9 cellular contexts compared by ENCODE assay signal in genomic region chr9:114551750-114552685, GRCh38. TPM values are rescaled to one million over a fixed set of nuclear protein-coding genes. Genes with fewer than 3 reads are reported as not detected.
DNase-seq lines count a peak whose midpoint lies in the region; ATAC-seq and TF ChIP-seq lines count a peak whose summit lies in the region.
"Had no signal": no experiment of that assay in that cellular context is flagged by ENCODE, and none has a peak within 500 bp of the region (broad histone marks: within the 10 kb centered on the region; RNA-seq: fewer than 3 reads in every experiment).

No MANE protein-coding gene starts in this region.

- no peak overlapping the region for H2AFZ ChIP-seq in fibroblast of lung (ENCODE audit: low read length)
- H2AFZ ChIP-seq: parathyroid adenoma had no signal

- no peaks in the 10 kb centered on the region for H3K9me3 ChIP-seq in Panc1 (ENCODE audit: control insufficient read depth, insufficient read depth, low read depth, low read length)
- no peaks in the 10 kb centered on the region for H3K9me3 ChIP-seq in fibroblast of lung (ENCODE audit: control insufficient read depth, insufficient read depth, low read depth, low read length)

- H3K4me3 ChIP-seq in Panc1 (ENCODE audit: low read depth in 2 of 2, low read length in 2 of 2) (no peak overlapping the region), fibroblast of lung (replicated peaks in 1 of 4; ENCODE audit: control extremely low read depth in 1 of 4, insufficient read depth in 1 of 4, low read depth in 3 of 4, low read length in 4 of 4) (no peak overlapping the region)

- DNase-seq in Daoy (ENCODE audit: low read depth) = peak; percentile 99
- peak; percentile 93 for DNase-seq in Panc1 (ENCODE audit: low read depth, low spot score)
- peak; percentile 98 to 99 for DNase-seq in fibroblast of lung (ENCODE audit: low read depth in 2 of 2)
- DNase-seq in posterior vena cava (ENCODE audit: low spot score) = peak; percentile 87
- no peak for DNase-seq in mesenteric fat pad (ENCODE audit: low spot score)
- DNase-seq in NCI-H82 (lab: John Stamatoyannopoulos, UW) = no peak
- DNase-seq in NCI-H526 treated with DMSO at 0.1 percent for 48 hours (lab: John Stamatoyannopoulos, UW) = no peak

- no peaks in the 10 kb centered on the region for H4K20me1 ChIP-seq in fibroblast of lung (ENCODE audit: control insufficient read depth, extremely low read depth, insufficient read depth, low read length)

- peak; percentile 100 for ATAC-seq in Panc1
- ATAC-seq in HG03095 (IDR thresholded peaks at IDR 0.05; ENCODE audit: unreplicated experiment) = no peak

- no TSS peak for BruUV-seq in Panc1 (replicated peaks; lab: Mats Ljungman, UMichigan)

- H3K79me2 ChIP-seq in fibroblast of lung (ENCODE audit: control insufficient read depth, insufficient read depth, low read length) = no peaks in the 10 kb centered on the region
- H3K79me2 ChIP-seq: parathyroid adenoma had no signal

- POLR2A ChIA-PET in Panc1 (lab: Charles Lee) = interaction anchor here (0.5 kb wide), 1 partner anchor 1068 kb away, joined by 5 read pairs; no protein-coding TSS in a partner anchor

- H3K9ac ChIP-seq in fibroblast of lung (ENCODE audit: insufficient read depth, low read length) = no peak overlapping the region
- H3K9ac ChIP-seq: parathyroid adenoma had no signal

- H3K27ac ChIP-seq in Panc1 (ENCODE audit: low read length) = peak overlapping the region; percentile 77
- H3K27ac ChIP-seq in fibroblast of lung (ENCODE audit: insufficient read depth, low read length) = peak overlapping the region; percentile 19
- H3K27ac ChIP-seq: parathyroid adenoma had no signal

- intact Hi-C loops in Panc1 (cut with micrococcal nuclease; ENCODE audit: unreplicated experiment) = no loop called here
- intact Hi-C loops in posterior vena cava (cut with DNase I) = no loop called here

- H3K4me2 ChIP-seq in fibroblast of lung (ENCODE audit: extremely low read depth, insufficient read depth, low read length) = no peak overlapping the region

- H3K27me3 ChIP-seq in Panc1 (ENCODE audit: control insufficient read depth, insufficient read depth, low read length) = no peaks in the 10 kb centered on the region
- peaks cover 9% of the 10 kb centered on the region for H3K27me3 ChIP-seq in fibroblast of lung (ENCODE audit: control insufficient read depth, insufficient read depth, low read length)

- CTCF ChIA-PET in Panc1 (lab: Charles Lee) = no interaction called here

- H3K36me3 ChIP-seq in Panc1 (ENCODE audit: control insufficient read depth, insufficient read depth, low read length) = no peaks in the 10 kb centered on the region
- no peaks in the 10 kb centered on the region for H3K36me3 ChIP-seq in fibroblast of lung (ENCODE audit: control insufficient read depth, insufficient read depth, low read length)

- H3K4me1 ChIP-seq in Panc1 (ENCODE audit: control insufficient read depth, insufficient read depth, low read length) (peaks cover 14% of the 10 kb centered on the region), fibroblast of lung (ENCODE audit: control insufficient read depth, extremely low read depth, insufficient read depth, low read length) (peaks cover 5% of the 10 kb centered on the region)
- H3K4me1 ChIP-seq: parathyroid adenoma had no signal

- TF ChIP-seq CTCF in Panc1 (IDR thresholded peaks at IDR 0.05) (no peak), fibroblast of lung (conservative IDR thresholded peaks at IDR 0.05 in 1 of 2, IDR thresholded peaks at IDR 0.05 in 1 of 2; ENCODE audit: low read depth in 1 of 2, low read length in 2 of 2) (no peak)

- in situ Hi-C loops in Panc1 (cut with HindIII; ENCODE audit: low pct_unique_long_range_greater_than_20kb, low sequenced_read_pairs) = no loop called here

RNA-seq across cellular contexts. Expression of gene ATP6V1G1, which starts 35.6 kb away (rescaled TPM):
- 172 and 207 TPM in 2 replicates for total RNA-seq in Daoy (2014; rRNA removed; shearing (Covaris generic))
- total RNA-seq in Panc1 (2021; ENCODE audit: unreplicated experiment) (71.8 TPM), fibroblast of lung (102 and 111 TPM in 2 replicates), posterior vena cava (10 to 100 TPM; 70.6 to 73.3 TPM), mesenteric fat pad (70.4 TPM)
- polyA plus RNA-seq in Panc1 (2012; ENCODE audit: insufficient read length) = 73.0 TPM
- polyA plus RNA-seq in fibroblast of lung = 92.7 and 97.6 TPM in 2 replicates
- polyA plus RNA-seq in fibroblast of lung (2012) = 71.6 and 72.2 TPM in 2 replicates
- polyA minus RNA-seq in fibroblast of lung (ENCODE audit: low replicate concordance) = 0.98 and 4.5 TPM in 2 replicates

RNA-seq across cellular contexts. Expression of gene WHRN, which starts 46.7 kb away (rescaled TPM):
- 1.3 and 1.6 TPM in 2 replicates for total RNA-seq in Daoy (2014; rRNA removed; shearing (Covaris generic))
- total RNA-seq in Panc1 (2021; ENCODE audit: unreplicated experiment) = 18.0 TPM
- polyA plus RNA-seq in Panc1 (2012; ENCODE audit: insufficient read length) = 18.0 TPM
- total RNA-seq in fibroblast of lung = 0.51 and 1.8 TPM in 2 replicates
- polyA plus RNA-seq in fibroblast of lung = 0.16 and 0.35 TPM in 2 replicates
- polyA plus RNA-seq in fibroblast of lung (2012) = 0.40 and 0.86 TPM in 2 replicates
- polyA minus RNA-seq in fibroblast of lung (ENCODE audit: low replicate concordance) = 0.12 and 0.44 TPM in 2 replicates
- 1 to 10 TPM; 2.5 to 2.6 TPM for total RNA-seq in posterior vena cava
- 5.5 TPM for total RNA-seq in mesenteric fat pad

RNA-seq across cellular contexts. Expression of gene TMEM268, which starts 59.1 kb away (rescaled TPM):
- total RNA-seq in Daoy (2014; rRNA removed; shearing (Covaris generic)) = 5.5 and 7.7 TPM in 2 replicates
- total RNA-seq in Panc1 (2021; ENCODE audit: unreplicated experiment) (9.0 TPM), fibroblast of lung (5.4 and 7.3 TPM in 2 replicates), posterior vena cava (10 to 100 TPM; 10.5 to 11.2 TPM), mesenteric fat pad (32.7 TPM)
- 5.0 TPM for polyA plus RNA-seq in Panc1 (2012; ENCODE audit: insufficient read length)
- polyA plus RNA-seq in fibroblast of lung = 5.4 and 7.7 TPM in 2 replicates
- polyA plus RNA-seq in fibroblast of lung (2012) = 2.8 and 4.3 TPM in 2 replicates
- 9.6 and 14.3 TPM in 2 replicates for polyA minus RNA-seq in fibroblast of lung (ENCODE audit: low replicate concordance)

Comparison
In these comparisons a context has a peak if more than half of its experiments do, and no peak if none do; other contexts are left out.
1. DNase-seq: peak in Daoy (single experiment), Panc1 (single experiment), fibroblast of lung (2 of 2) and posterior vena cava (single experiment); none in mesenteric fat pad (single experiment), NCI-H82 (single experiment) and NCI-H526 treated with DMSO at 0.1 percent for 48 hours (single experiment).